19 cellular contexts compared by ENCODE assay signal in genomic region chr1:230175839-230176238, GRCh38.
"Had no signal": no experiment of that assay in that cellular context is flagged by ENCODE, and none has a peak within 500 bp of the region (broad histone marks: within the 10 kb centered on the region; RNA-seq: fewer than 3 reads in every experiment).

No MANE protein-coding gene starts in this region.

- DNase-seq: activated CD4-positive, alpha-beta T cell treated with anti-CD3 and anti-CD28 coated beads, Interleukin-2, amount 50 U/mL, for 48 hours; activated CD4-positive, CD25-positive, alpha-beta regulatory T cell treated with anti-CD3 and anti-CD28 coated beads, Interleukin-2, amount 50 U/mL, for 72 hours; activated CD8-positive, alpha-beta memory T cell treated with anti-CD3 and anti-CD28 coated beads, Interleukin-2, amount 10 ng/mL, durations not matched to agents 7 days and 5 days; activated effector memory CD4-positive, alpha-beta T cell treated with Interleukin-2 at 50 U/mL for 16 hours; activated naive CD8-positive, alpha-beta T cell treated with anti-CD3 and anti-CD28 coated beads, Interleukin-2, amount 10 ng/mL, durations not matched to agents 7 days and 5 days; activated T-cell treated with anti-CD3 and anti-CD28 coated beads, Interleukin-2, amount 50 U/mL, for 24 hours; anterior cingulate cortex; hippocampal formation; kidney glomerular epithelial cell; left ventricle myocardium superior; naive thymus-derived CD8-positive, alpha-beta T cell; nucleus accumbens; right cardiac atrium; stimulated activated CD4-positive, alpha-beta T cell treated with anti-CD3 and anti-CD28 coated beads, Interleukin-4, amount 100 ng/mL, for 4 hours had no signal

- H3K36me3 ChIP-seq: thoracic aorta had no signal

- ATAC-seq: activated CD8-positive, alpha-beta memory T cell treated with anti-CD3 and anti-CD28 coated beads, Interleukin-2, amount 10 ng/mL, durations not matched to agents 7 days and 5 days; left ventricle myocardium superior; naive thymus-derived CD8-positive, alpha-beta T cell; right cardiac atrium had no signal

- H3K4me3 Mint-ChIP-seq: activated CD8-positive, alpha-beta memory T cell treated with anti-CD3 and anti-CD28 coated beads, Interleukin-2, amount 10 ng/mL, durations not matched to agents 7 days and 5 days; activated naive CD8-positive, alpha-beta T cell treated with anti-CD3 and anti-CD28 coated beads, Interleukin-2, amount 10 ng/mL, durations not matched to agents 7 days and 5 days; activated T-cell treated with anti-CD3 and anti-CD28 coated beads, Interleukin-2, amount 50 U/mL, for 24 hours; memory B cell had no signal

- H3K27me3 ChIP-seq: SJSA1 had no signal

- H3K9me3 ChIP-seq: mucosa of descending colon, SJSA1, thoracic aorta had no signal

- H3K4me3 ChIP-seq: mucosa of descending colon, SJSA1 had no signal

- H3K9me3 Mint-ChIP-seq: activated naive CD8-positive, alpha-beta T cell treated with anti-CD3 and anti-CD28 coated beads, Interleukin-2, amount 10 ng/mL, durations not matched to agents 7 days and 5 days; activated T-cell treated with anti-CD3 and anti-CD28 coated beads, Interleukin-2, amount 50 U/mL, for 24 hours; memory B cell; naive thymus-derived CD8-positive, alpha-beta T cell had no signal

- H3K27ac Mint-ChIP-seq: activated CD8-positive, alpha-beta memory T cell treated with anti-CD3 and anti-CD28 coated beads, Interleukin-2, amount 10 ng/mL, durations not matched to agents 7 days and 5 days; activated naive CD8-positive, alpha-beta T cell treated with anti-CD3 and anti-CD28 coated beads, Interleukin-2, amount 10 ng/mL, durations not matched to agents 7 days and 5 days; activated T-cell treated with anti-CD3 and anti-CD28 coated beads, Interleukin-2, amount 50 U/mL, for 24 hours; memory B cell; progenitor cell of endocrine pancreas had no signal

- H3K27ac ChIP-seq: SJSA1, thoracic aorta had no signal

- H3K27me3 Mint-ChIP-seq: activated CD8-positive, alpha-beta memory T cell treated with anti-CD3 and anti-CD28 coated beads, Interleukin-2, amount 10 ng/mL, durations not matched to agents 7 days and 5 days; activated naive CD8-positive, alpha-beta T cell treated with anti-CD3 and anti-CD28 coated beads, Interleukin-2, amount 10 ng/mL, durations not matched to agents 7 days and 5 days; activated T-cell treated with anti-CD3 and anti-CD28 coated beads, Interleukin-2, amount 50 U/mL, for 24 hours; memory B cell; naive thymus-derived CD8-positive, alpha-beta T cell; progenitor cell of endocrine pancreas had no signal
